ENCODE assay signal across 11 cellular contexts in genomic region chrY:12661607-12661973, GRCh38. TPM values are rescaled to one million over a fixed set of nuclear protein-coding genes. Genes with fewer than 3 reads are reported as not detected.
DNase-seq lines count a peak whose midpoint lies in the region; ATAC-seq and TF ChIP-seq lines count a peak whose summit lies in the region.
"Had no signal": no experiment of that assay in that cellular context is flagged by ENCODE, and none has a peak within 500 bp of the region (broad histone marks: within the 10 kb centered on the region; RNA-seq: fewer than 3 reads in every experiment).

No MANE protein-coding gene starts in this region.

- no peak for TF ChIP-seq CTCF in right atrium auricular region (IDR thresholded peaks at IDR 0.05)
- no peak for TF ChIP-seq CTCF in RWPE2 (IDR thresholded peaks at IDR 0.05; ENCODE audit: poor library complexity, severe bottlenecking)
- TF ChIP-seq CTCF in left ventricle myocardium inferior (IDR thresholded peaks at IDR 0.05; ENCODE audit: borderline replicate concordance), result no peak
- no peak for TF ChIP-seq CTCF in tibial artery (IDR thresholded peaks at IDR 0.05)
- TF ChIP-seq CTCF in hepatocyte (IDR thresholded peaks at IDR 0.05; ENCODE audit: poor library complexity), result no peak
- no peak for TF ChIP-seq CTCF in mesothelial cell of epicardium (IDR thresholded peaks at IDR 0.05; ENCODE audit: unreplicated experiment)

- H3K36me3 ChIP-seq in right atrium auricular region, result no peaks in the 10 kb centered on the region
- H3K36me3 ChIP-seq in RWPE2 (ENCODE audit: low read depth), result peaks cover 30% of the 10 kb centered on the region
- H3K36me3 ChIP-seq in left ventricle myocardium inferior, result no peaks in the 10 kb centered on the region
- H3K36me3 ChIP-seq in tibial artery, result no peaks in the 10 kb centered on the region
- no peaks in the 10 kb centered on the region for H3K36me3 ChIP-seq in hepatocyte (replicated peaks; ENCODE audit: insufficient read depth, low read depth)
- H3K36me3 ChIP-seq: HAP-1 had no signal

- DNase-seq in Right ventricle myocardium inferior (ENCODE audit: missing footprints) (no peak), right atrium auricular region (ENCODE audit: low spot score) (no peak), RWPE2 (ENCODE audit: low spot score) (no peak), left ventricle myocardium inferior (no peak), tibial artery (no peak), hepatocyte (ENCODE audit: low spot score) (no peak), mesothelial cell of epicardium (ENCODE audit: low spot score in 2 of 2, unreplicated experiment in 2 of 2) (no peak)
- DNase-seq: NCI-H2029 had no signal

- no CpG with 5 or more reads among the region's 9 CpGs for WGBS in hepatocyte (ENCODE audit: low lambda C conversion rate, missing lambda C conversion rate)

- no peaks in the 10 kb centered on the region for H3K27me3 Mint-ChIP-seq in mesothelial cell of epicardium (ENCODE audit: low read depth)
- H3K27me3 Mint-ChIP-seq: progenitor cell of endocrine pancreas had no signal

- intact Hi-C loops in Right ventricle myocardium inferior (cut with DNase I) (no loop called here), left ventricle myocardium inferior (cut with micrococcal nuclease) (no loop called here), tibial artery (cut with DNase I; ENCODE audit: low total_unique reads) (no loop called here)

- ATAC-seq in Right ventricle myocardium inferior (peak; percentile 33), RWPE2 (ENCODE audit: low read depth) (peak; percentile 28), GM21367 (IDR thresholded peaks at IDR 0.05; ENCODE audit: unreplicated experiment) (no peak)

- H2AFZ ChIP-seq in hepatocyte, result no peak overlapping the region

- H3K4me1 Mint-ChIP-seq in mesothelial cell of epicardium, result no peaks in the 10 kb centered on the region

- H3K27ac ChIP-seq in right atrium auricular region, result no peak overlapping the region
- H3K27ac ChIP-seq in RWPE2 (ENCODE audit: poor library complexity, severe bottlenecking), result peak overlapping the region; percentile 92
- peak overlapping the region; percentile 84 for H3K27ac ChIP-seq in left ventricle myocardium inferior (replicated peaks)
- peak overlapping the region; percentile 83 to 85 for H3K27ac ChIP-seq in tibial artery
- H3K27ac ChIP-seq in hepatocyte, result no peak overlapping the region

- H3K4me3 ChIP-seq in right atrium auricular region, result no peak overlapping the region
- H3K4me3 ChIP-seq in RWPE2 (ENCODE audit: severe bottlenecking), result peak overlapping the region; percentile 56
- H3K4me3 ChIP-seq in left ventricle myocardium inferior, result peak overlapping the region; percentile 77
- peak overlapping the region; percentile 64 to 73 for H3K4me3 ChIP-seq in tibial artery
- H3K4me3 ChIP-seq in hepatocyte, result no peak overlapping the region
- H3K4me3 ChIP-seq: HAP-1 had no signal

- H3K9me2 ChIP-seq in hepatocyte (replicated peaks; ENCODE audit: insufficient read depth), result no peaks in the 10 kb centered on the region

- H3K4me1 ChIP-seq in right atrium auricular region (no peaks in the 10 kb centered on the region), RWPE2 (ENCODE audit: insufficient read depth, poor library complexity, severe bottlenecking) (peaks cover 15% of the 10 kb centered on the region), left ventricle myocardium inferior (peaks cover 5% of the 10 kb centered on the region), tibial artery (peaks cover 0 to 12% (median 0%) of the 10 kb centered on the region in 4 donors), hepatocyte (ENCODE audit: insufficient read depth) (no peaks in the 10 kb centered on the region)
- H3K4me1 ChIP-seq: HAP-1 had no signal

- H3K36me3 Mint-ChIP-seq in mesothelial cell of epicardium, result no peaks in the 10 kb centered on the region

- H4K20me1 ChIP-seq in hepatocyte (ENCODE audit: insufficient read depth, poor library complexity, severe bottlenecking), result no peaks in the 10 kb centered on the region

- no peaks in the 10 kb centered on the region for H3K9me3 Mint-ChIP-seq in mesothelial cell of epicardium

- H3K9me3 ChIP-seq in right atrium auricular region (no peaks in the 10 kb centered on the region), RWPE2 (ENCODE audit: severe bottlenecking) (no peaks in the 10 kb centered on the region), left ventricle myocardium inferior (replicated peaks) (no peaks in the 10 kb centered on the region), tibial artery (no peaks in the 10 kb centered on the region), hepatocyte (ENCODE audit: low read depth) (no peaks in the 10 kb centered on the region)
- H3K9me3 ChIP-seq: HAP-1 had no signal

- H3K4me2 ChIP-seq in hepatocyte, result no peak overlapping the region

- H3K27ac Mint-ChIP-seq in mesothelial cell of epicardium, result no peak overlapping the region
- H3K27ac Mint-ChIP-seq: progenitor cell of endocrine pancreas had no signal

- no peaks in the 10 kb centered on the region for H3K79me2 ChIP-seq in hepatocyte

- H3K4me3 Mint-ChIP-seq in mesothelial cell of epicardium, result no peak overlapping the region

- H3K27me3 ChIP-seq in right atrium auricular region (no peaks in the 10 kb centered on the region), RWPE2 (ENCODE audit: insufficient read depth, poor library complexity, severe bottlenecking) (no peaks in the 10 kb centered on the region), left ventricle myocardium inferior (ENCODE audit: low read depth) (no peaks in the 10 kb centered on the region), tibial artery (no peaks in the 10 kb centered on the region), hepatocyte (no peaks in the 10 kb centered on the region)

RNA-seq across cellular contexts. Expression of gene USP9Y, which starts 39.4 kb away (rescaled TPM):
- total RNA-seq in Right ventricle myocardium inferior (18.7 TPM), right atrium auricular region (not detected), left ventricle myocardium inferior (25.4 TPM), hepatocyte (not detected in 2 replicates), mesothelial cell of epicardium (not detected in 3 replicates)
- not detected in 2 replicates for polyA plus RNA-seq in hepatocyte
- total RNA-seq: progenitor cell of endocrine pancreas had no signal

Comparison
In these comparisons a context has a peak if more than half of its experiments do, and no peak if none do; other contexts are left out.
1. H3K27ac ChIP-seq: peak in RWPE2 (single experiment), left ventricle myocardium inferior (single experiment) and tibial artery (2 of 2); none in right atrium auricular region (0 of 2) and hepatocyte (single experiment).
2. H3K4me3 ChIP-seq: peak in RWPE2 (single experiment), left ventricle myocardium inferior (single experiment) and tibial artery (2 of 2); none in right atrium auricular region (0 of 2) and hepatocyte (single experiment).